ENCODE assay signal across 9 cellular contexts in the genomic region with DNA sequence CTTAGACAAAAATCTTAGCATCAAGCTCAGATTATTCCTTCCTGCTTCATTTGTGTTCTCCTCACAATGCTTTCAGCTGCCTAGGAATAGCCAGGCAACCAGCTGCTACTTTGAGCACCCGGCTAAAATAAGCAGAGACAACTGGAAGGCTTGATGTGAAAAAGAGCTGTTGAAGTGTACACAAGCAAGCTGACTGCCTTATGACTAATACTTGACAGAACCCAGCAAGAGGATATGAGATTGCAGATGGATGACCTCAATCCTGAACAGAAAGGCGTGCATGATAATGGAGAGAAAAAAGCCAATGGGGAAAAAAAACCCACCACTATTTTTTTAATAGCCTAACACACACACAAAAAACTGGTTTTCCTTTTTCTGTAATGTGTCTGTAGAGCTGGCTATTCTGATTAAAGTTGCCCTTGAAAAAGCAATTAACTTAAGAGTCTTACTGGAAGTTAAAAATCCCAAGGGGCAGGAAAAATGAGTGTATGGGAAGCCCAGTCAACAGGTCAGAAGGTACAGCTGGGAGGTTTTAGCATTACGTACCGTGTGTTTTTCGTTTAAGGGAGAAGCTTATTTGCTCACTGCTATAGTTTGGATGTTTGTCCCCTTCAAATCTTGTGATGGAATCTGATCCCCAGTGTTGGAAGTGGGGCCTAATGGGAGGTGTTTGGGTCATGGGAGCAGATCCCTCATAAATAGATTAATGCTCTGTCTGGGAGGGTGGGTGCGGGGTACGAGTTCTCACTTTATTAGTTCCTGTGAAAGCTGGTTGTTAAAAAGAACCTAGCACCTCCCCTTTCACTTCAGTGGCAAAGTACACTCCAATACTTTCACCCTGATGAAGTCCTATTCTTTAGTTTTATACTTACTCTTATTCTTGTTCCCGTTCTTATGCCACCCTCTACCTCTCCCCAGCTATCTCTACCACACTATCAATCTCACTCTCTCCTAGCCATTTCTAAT. TPM values are rescaled to one million over a fixed set of nuclear protein-coding genes. Genes with fewer than 3 reads are reported as not detected.
DNase-seq lines count a peak whose midpoint lies in the region; ATAC-seq and TF ChIP-seq lines count a peak whose summit lies in the region.
"Had no signal": no experiment of that assay in that cellular context is flagged by ENCODE, and none has a peak within 500 bp of the region (broad histone marks: within the 10 kb centered on the region; RNA-seq: fewer than 3 reads in every experiment).

No MANE protein-coding gene starts in this region.

- H3K27me3 ChIP-seq in colonic mucosa = no peaks in the 10 kb centered on the region
- no peaks in the 10 kb centered on the region for H3K27me3 ChIP-seq in CD4-positive, alpha-beta memory T cell (ENCODE audit: insufficient read depth, low read length)

- intact Hi-C loops in colonic mucosa (cut with DNase I) = no loop called here
- intact Hi-C loops in CD4-positive, alpha-beta memory T cell (cut with micrococcal nuclease) = no loop called here

- no peak overlapping the region for H3K9ac ChIP-seq in colonic mucosa (ENCODE audit: low read depth in 2 of 2, low read length in 2 of 2)

- H3K9me3 Mint-ChIP-seq in nephron = no peaks in the 10 kb centered on the region
- H3K9me3 Mint-ChIP-seq in activated CD4-positive, alpha-beta T cell treated with anti-CD3 and anti-CD28 coated beads, Interleukin-2, amount 10 ng/mL, durations not matched to agents 7 days and 5 days = no peaks in the 10 kb centered on the region
- H3K9me3 Mint-ChIP-seq in CD4-positive, alpha-beta memory T cell = no peaks in the 10 kb centered on the region

- peaks cover 22% of the 10 kb centered on the region for H3K4me1 Mint-ChIP-seq in nephron
- no peaks in the 10 kb centered on the region for H3K4me1 Mint-ChIP-seq in activated CD4-positive, alpha-beta T cell treated with anti-CD3 and anti-CD28 coated beads, Interleukin-2, amount 10 ng/mL, durations not matched to agents 7 days and 5 days
- H3K4me1 Mint-ChIP-seq in CD4-positive, alpha-beta memory T cell = no peaks in the 10 kb centered on the region

- no peaks in the 10 kb centered on the region for H3K36me3 Mint-ChIP-seq in nephron (ENCODE audit: low read depth)
- no peaks in the 10 kb centered on the region for H3K36me3 Mint-ChIP-seq in activated CD4-positive, alpha-beta T cell treated with anti-CD3 and anti-CD28 coated beads, Interleukin-2, amount 10 ng/mL, durations not matched to agents 7 days and 5 days (ENCODE audit: low read depth)
- no peaks in the 10 kb centered on the region for H3K36me3 Mint-ChIP-seq in CD4-positive, alpha-beta memory T cell

- no peak for ATAC-seq in GM21576 (IDR thresholded peaks at IDR 0.05; ENCODE audit: unreplicated experiment)

- DNase-seq in COLO829 (ENCODE audit: low spot score) = peak; percentile 71
- peak; percentile 20 for DNase-seq in NCI-H510A (lab: John Stamatoyannopoulos, UW)
- no peak for DNase-seq in epithelial cell of prostate (ENCODE audit: low read depth, low spot score)
- no peak for DNase-seq in activated CD4-positive, alpha-beta T cell treated with anti-CD3 and anti-CD28 coated beads, Interleukin-2, amount 10 ng/mL, durations not matched to agents 7 days and 5 days
- DNase-seq in colonic mucosa = no peak
- DNase-seq in CD4-positive, alpha-beta memory T cell = no peak
- DNase-seq: NCI-H446 had no signal

- CTCF ChIA-PET in activated CD4-positive, alpha-beta T cell treated with anti-CD3 and anti-CD28 coated beads, Interleukin-2, amount 10 ng/mL, durations not matched to agents 7 days and 5 days (lab: Charles Lee) = interaction anchor here (0.9 to 2.4 kb wide), 6 partner anchors 10 to 113 kb away, joined by 3 to 14 read pairs (median 4); no protein-coding TSS in a partner anchor
- CTCF ChIA-PET in CD4-positive, alpha-beta memory T cell (lab: Charles Lee; ENCODE audit: partially characterized antibody) = interaction anchor here (1.1 kb wide), 2 partner anchors 11 to 174 kb away, joined by 3 to 4 read pairs; no protein-coding TSS in a partner anchor

- POLR2A ChIA-PET in activated CD4-positive, alpha-beta T cell treated with anti-CD3 and anti-CD28 coated beads, Interleukin-2, amount 10 ng/mL, durations not matched to agents 7 days and 5 days (lab: Charles Lee) = interaction anchor here (0.5 to 0.6 kb wide), 2 partner anchors 16 to 58 kb away, joined by 3 read pairs; no protein-coding TSS in a partner anchor
- POLR2A ChIA-PET in CD4-positive, alpha-beta memory T cell (lab: Charles Lee; ENCODE audit: partially characterized antibody) = interaction anchor here (1.5 kb wide), 1 partner anchor 57 kb away, joined by 7 read pairs; a partner anchor contains a TSS

- no peaks in the 10 kb centered on the region for H3K9me3 ChIP-seq in colonic mucosa
- no peaks in the 10 kb centered on the region for H3K9me3 ChIP-seq in CD4-positive, alpha-beta memory T cell (ENCODE audit: control insufficient read depth in 1 of 2, low read length in 2 of 2)

- H3K27ac ChIP-seq in epithelial cell of prostate (peak overlapping the region; percentile 49), colonic mucosa (no peak overlapping the region)
- H3K27ac ChIP-seq in CD4-positive, alpha-beta memory T cell (ENCODE audit: low read depth, low read length) = no peak overlapping the region

- no peaks in the 10 kb centered on the region for H3K4me1 ChIP-seq in colonic mucosa
- no peaks in the 10 kb centered on the region for H3K4me1 ChIP-seq in CD4-positive, alpha-beta memory T cell (ENCODE audit: insufficient read depth, low read length)

- H3K4me3 Mint-ChIP-seq in nephron = peak overlapping the region in 2 of 3 experiments; percentile 1 to 12
- H3K4me3 Mint-ChIP-seq in activated CD4-positive, alpha-beta T cell treated with anti-CD3 and anti-CD28 coated beads, Interleukin-2, amount 10 ng/mL, durations not matched to agents 7 days and 5 days = no peak overlapping the region
- no peak overlapping the region for H3K4me3 Mint-ChIP-seq in CD4-positive, alpha-beta memory T cell

- no peaks in the 10 kb centered on the region for H3K27me3 Mint-ChIP-seq in nephron (ENCODE audit: low read depth)
- no peaks in the 10 kb centered on the region for H3K27me3 Mint-ChIP-seq in activated CD4-positive, alpha-beta T cell treated with anti-CD3 and anti-CD28 coated beads, Interleukin-2, amount 10 ng/mL, durations not matched to agents 7 days and 5 days
- no peaks in the 10 kb centered on the region for H3K27me3 Mint-ChIP-seq in CD4-positive, alpha-beta memory T cell

- peak overlapping the region; percentile 72 to 84 (median 79) for H3K27ac Mint-ChIP-seq in nephron
- no peak overlapping the region for H3K27ac Mint-ChIP-seq in activated CD4-positive, alpha-beta T cell treated with anti-CD3 and anti-CD28 coated beads, Interleukin-2, amount 10 ng/mL, durations not matched to agents 7 days and 5 days
- H3K27ac Mint-ChIP-seq in CD4-positive, alpha-beta memory T cell = peak overlapping the region in 1 of 7 donors; percentile 0

- no peaks in the 10 kb centered on the region for H3K36me3 ChIP-seq in colonic mucosa
- H3K36me3 ChIP-seq in CD4-positive, alpha-beta memory T cell (ENCODE audit: insufficient read depth, low read length) = no peaks in the 10 kb centered on the region

- TF ChIP-seq CTCF in nephron (IDR thresholded peaks at IDR 0.05; ENCODE audit: unreplicated experiment in 3 of 3) (no peak), colonic mucosa (IDR thresholded peaks at IDR 0.05) (no peak)

- H3K4me3 ChIP-seq in colonic mucosa = no peak overlapping the region
- no peak overlapping the region for H3K4me3 ChIP-seq in CD4-positive, alpha-beta memory T cell (ENCODE audit: low read length in 2 of 2)

RNA-seq across cellular contexts. Expression of a gene that starts 37.1 kb away (rescaled TPM):
- total RNA-seq in activated CD4-positive, alpha-beta T cell treated with anti-CD3 and anti-CD28 coated beads, Interleukin-2, amount 10 ng/mL, durations not matched to agents 7 days and 5 days = 10 to 100 TPM; 42.8 to 43.6 TPM
- total RNA-seq in colonic mucosa = 1 to 10 TPM; 6.2 to 6.3 TPM
- 10 to 100 TPM; 26.8 to 29.5 TPM for total RNA-seq in CD4-positive, alpha-beta memory T cell
- polyA plus RNA-seq in CD4-positive, alpha-beta memory T cell = 10 to 100 TPM; 28.4 to 32.0 TPM

RNA-seq across cellular contexts. Expression of a gene that starts 57.1 kb away (rescaled TPM):
- 10 to 100 TPM; 58.4 to 68.5 TPM for total RNA-seq in activated CD4-positive, alpha-beta T cell treated with anti-CD3 and anti-CD28 coated beads, Interleukin-2, amount 10 ng/mL, durations not matched to agents 7 days and 5 days
- total RNA-seq in colonic mucosa = 1 to 10 TPM; 7.8 to 8.3 TPM
- total RNA-seq in CD4-positive, alpha-beta memory T cell = 10 to 100 TPM; 82.2 to 84.3 TPM
- polyA plus RNA-seq in CD4-positive, alpha-beta memory T cell = 10 to 100 TPM; 83.8 to 84.5 TPM

Comparison
In these comparisons a context has a peak if more than half of its experiments do, and no peak if none do; other contexts are left out.
1. DNase-seq: peak in COLO829 (single experiment) and NCI-H510A (single experiment); none in epithelial cell of prostate (single experiment), activated CD4-positive, alpha-beta T cell treated with anti-CD3 and anti-CD28 coated beads, Interleukin-2, amount 10 ng/mL, durations not matched to agents 7 days and 5 days (single experiment), colonic mucosa (single experiment) and CD4-positive, alpha-beta memory T cell (0 of 5).
2. H3K4me3 Mint-ChIP-seq: peak in nephron (2 of 3); none in activated CD4-positive, alpha-beta T cell treated with anti-CD3 and anti-CD28 coated beads, Interleukin-2, amount 10 ng/mL, durations not matched to agents 7 days and 5 days (single experiment) and CD4-positive, alpha-beta memory T cell (0 of 8).
3. RNA of a gene that starts 57.1 kb away (total RNA-seq): 82.2 to 84.3 TPM in CD4-positive, alpha-beta memory T cell and 58.4 to 68.5 TPM in activated CD4-positive, alpha-beta T cell treated with anti-CD3 and anti-CD28 coated beads, Interleukin-2, amount 10 ng/mL, durations not matched to agents 7 days and 5 days; 7.8 to 8.3 TPM in colonic mucosa; every median in the first group is over 4 times any median in the second.